Comparison of ENCODE assay signal across 1 cellular context in the genomic region with DNA sequence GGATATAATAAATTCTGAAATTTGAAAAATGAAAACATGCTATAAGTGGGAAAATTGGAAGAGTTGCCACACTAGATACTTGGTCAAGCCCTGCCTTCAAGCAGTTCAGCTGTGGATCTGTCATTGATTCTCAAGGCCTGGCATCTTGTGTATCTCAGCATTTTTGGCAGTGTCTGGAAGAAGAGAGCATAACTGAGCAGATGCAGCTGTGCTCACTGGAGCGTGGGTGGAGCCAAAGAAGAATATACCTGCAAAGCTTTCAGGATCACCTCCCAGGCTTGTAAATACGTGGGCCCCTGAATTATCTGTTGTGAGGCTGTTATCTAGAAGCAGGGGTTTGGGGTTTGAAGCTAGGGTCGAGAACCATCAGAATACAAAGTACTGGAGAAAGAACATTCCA.
A peak's percentile ranks its signal among the peaks of the same experiment; 100 is the strongest.
TF ChIP-seq lines count a peak whose summit lies in the region.

No MANE protein-coding gene starts in this region.

TF ChIP-seq in GM12878, 131 proteins besides CTCF, POLR2A, EP300 and RAD21 (continued from another document):
- TF ChIP-seq, protein P1, sequence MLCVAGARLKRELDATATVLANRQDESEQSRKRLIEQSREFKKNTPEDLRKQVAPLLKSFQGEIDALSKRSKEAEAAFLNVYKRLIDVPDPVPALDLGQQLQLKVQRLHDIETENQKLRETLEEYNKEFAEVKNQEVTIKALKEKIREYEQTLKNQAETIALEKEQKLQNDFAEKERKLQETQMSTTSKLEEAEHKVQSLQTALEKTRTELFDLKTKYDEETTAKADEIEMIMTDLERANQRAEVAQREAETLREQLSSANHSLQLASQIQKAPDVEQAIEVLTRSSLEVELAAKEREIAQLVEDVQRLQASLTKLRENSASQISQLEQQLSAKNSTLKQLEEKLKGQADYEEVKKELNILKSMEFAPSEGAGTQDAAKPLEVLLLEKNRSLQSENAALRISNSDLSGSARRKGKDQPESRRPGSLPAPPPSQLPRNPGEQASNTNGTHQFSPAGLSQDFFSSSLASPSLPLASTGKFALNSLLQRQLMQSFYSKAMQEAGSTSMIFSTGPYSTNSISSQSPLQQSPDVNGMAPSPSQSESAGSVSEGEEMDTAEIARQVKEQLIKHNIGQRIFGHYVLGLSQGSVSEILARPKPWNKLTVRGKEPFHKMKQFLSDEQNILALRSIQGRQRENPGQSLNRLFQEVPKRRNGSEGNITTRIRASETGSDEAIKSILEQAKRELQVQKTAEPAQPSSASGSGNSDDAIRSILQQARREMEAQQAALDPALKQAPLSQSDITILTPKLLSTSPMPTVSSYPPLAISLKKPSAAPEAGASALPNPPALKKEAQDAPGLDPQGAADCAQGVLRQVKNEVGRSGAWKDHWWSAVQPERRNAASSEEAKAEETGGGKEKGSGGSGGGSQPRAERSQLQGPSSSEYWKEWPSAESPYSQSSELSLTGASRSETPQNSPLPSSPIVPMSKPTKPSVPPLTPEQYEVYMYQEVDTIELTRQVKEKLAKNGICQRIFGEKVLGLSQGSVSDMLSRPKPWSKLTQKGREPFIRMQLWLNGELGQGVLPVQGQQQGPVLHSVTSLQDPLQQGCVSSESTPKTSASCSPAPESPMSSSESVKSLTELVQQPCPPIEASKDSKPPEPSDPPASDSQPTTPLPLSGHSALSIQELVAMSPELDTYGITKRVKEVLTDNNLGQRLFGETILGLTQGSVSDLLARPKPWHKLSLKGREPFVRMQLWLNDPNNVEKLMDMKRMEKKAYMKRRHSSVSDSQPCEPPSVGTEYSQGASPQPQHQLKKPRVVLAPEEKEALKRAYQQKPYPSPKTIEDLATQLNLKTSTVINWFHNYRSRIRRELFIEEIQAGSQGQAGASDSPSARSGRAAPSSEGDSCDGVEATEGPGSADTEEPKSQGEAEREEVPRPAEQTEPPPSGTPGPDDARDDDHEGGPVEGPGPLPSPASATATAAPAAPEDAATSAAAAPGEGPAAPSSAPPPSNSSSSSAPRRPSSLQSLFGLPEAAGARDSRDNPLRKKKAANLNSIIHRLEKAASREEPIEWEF (IDR thresholded peaks at IDR 0.05; ENCODE audit: insufficient replicate concordance, low read depth, low read length) = no peak
- TF ChIP-seq PAX5 (IDR thresholded peaks at IDR 0.05; ENCODE audit: borderline replicate concordance, low read depth, low read length) = peak; percentile 80; the same call in 1 of the 2 replicates
